Comparison of ENCODE assay signal across 13 cellular contexts in the genomic region with DNA sequence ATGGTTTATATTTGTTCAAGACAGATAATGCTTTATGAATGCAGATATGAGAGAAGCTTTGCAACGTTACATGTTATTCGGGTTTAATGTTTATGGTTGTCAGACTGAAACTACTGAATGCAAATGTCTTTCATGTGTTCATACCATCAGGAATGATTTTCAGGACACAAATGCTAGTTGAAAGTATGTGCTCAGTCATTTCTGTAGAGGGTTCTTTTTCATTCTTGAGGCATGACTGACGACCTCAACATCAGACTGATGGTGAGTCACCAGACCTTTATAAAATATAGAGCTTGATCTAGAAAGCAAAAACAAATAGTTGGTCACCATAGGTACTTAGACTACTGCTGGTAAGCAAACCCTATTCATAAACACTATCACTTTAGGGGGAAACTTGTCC.
DNase-seq lines count a peak whose midpoint lies in the region; ATAC-seq, FAIRE-seq and TF ChIP-seq lines count a peak whose summit lies in the region.
"Had no signal": no experiment of that assay in that cellular context is flagged by ENCODE, and none has a peak within 500 bp of the region (broad histone marks: within the 10 kb centered on the region; RNA-seq: fewer than 3 reads in every experiment).

No MANE protein-coding gene starts in this region.

- H3K4me3 ChIP-seq in astrocyte (ENCODE audit: insufficient read depth, low read depth, low read length) = no peak overlapping the region
- H3K4me3 ChIP-seq: gastroesophageal sphincter, thoracic aorta had no signal

- H3K27me3 ChIP-seq in astrocyte (ENCODE audit: insufficient read depth, low read length) = no peaks in the 10 kb centered on the region
- H3K27me3 ChIP-seq: gastroesophageal sphincter had no signal

- no peaks in the 10 kb centered on the region for H3K36me3 ChIP-seq in astrocyte (ENCODE audit: insufficient read depth, low read length)
- H3K36me3 ChIP-seq: gastroesophageal sphincter, thoracic aorta had no signal

- FAIRE-seq in astrocyte (lab: Jason Lieb, UNC) = peak; percentile 32

- H3K9me3 ChIP-seq in astrocyte (ENCODE audit: insufficient read depth, low read depth, low read length) = no peaks in the 10 kb centered on the region
- H3K9me3 ChIP-seq: gastroesophageal sphincter, thoracic aorta had no signal

- ATAC-seq in HG03432 (IDR thresholded peaks at IDR 0.05; ENCODE audit: unreplicated experiment) = peak; percentile 96
- ATAC-seq in GM19467 (IDR thresholded peaks at IDR 0.05; ENCODE audit: unreplicated experiment) = no peak
- no peak for ATAC-seq in GM21619 (IDR thresholded peaks at IDR 0.05; ENCODE audit: unreplicated experiment)
- ATAC-seq: gastroesophageal sphincter had no signal

- peaks cover 18% of the 10 kb centered on the region for H3K4me1 Mint-ChIP-seq in astrocyte (ENCODE audit: low read depth, unreplicated experiment)
- H3K4me1 Mint-ChIP-seq: activated naive CD8-positive, alpha-beta T cell treated with anti-CD3 and anti-CD28 coated beads, Interleukin-2, amount 10 ng/mL, durations not matched to agents 7 days and 5 days; mesothelial cell of epicardium had no signal

- no peaks in the 10 kb centered on the region for H3K36me3 Mint-ChIP-seq in astrocyte (ENCODE audit: low read depth, unreplicated experiment)
- H3K36me3 Mint-ChIP-seq: activated naive CD8-positive, alpha-beta T cell treated with anti-CD3 and anti-CD28 coated beads, Interleukin-2, amount 10 ng/mL, durations not matched to agents 7 days and 5 days; mesothelial cell of epicardium had no signal

- no peak overlapping the region for H2AFZ ChIP-seq in astrocyte (ENCODE audit: low read depth, low read length)

- DNase-seq in EL = peak; percentile 84
- peak; percentile 93 for DNase-seq in astrocyte (ENCODE audit: low read depth)
- DNase-seq in myocyte (ENCODE audit: low read depth) = peak; percentile 86
- no peak for DNase-seq in NCI-H748 treated with DMSO at 0.1 percent for 48 hours (lab: John Stamatoyannopoulos, UW)
- DNase-seq in GM19240 (ENCODE audit: insufficient read length, low spot score) = no peak
- DNase-seq: activated naive CD8-positive, alpha-beta T cell treated with anti-CD3 and anti-CD28 coated beads, Interleukin-2, amount 10 ng/mL, durations not matched to agents 7 days and 5 days; OCI-M1 had no signal

- H3K27ac Mint-ChIP-seq in astrocyte (ENCODE audit: unreplicated experiment) = peak overlapping the region; percentile 93
- H3K27ac Mint-ChIP-seq: activated naive CD8-positive, alpha-beta T cell treated with anti-CD3 and anti-CD28 coated beads, Interleukin-2, amount 10 ng/mL, durations not matched to agents 7 days and 5 days; mesothelial cell of epicardium had no signal

- no peaks in the 10 kb centered on the region for H4K20me1 ChIP-seq in astrocyte (ENCODE audit: insufficient read depth, low read length)

- no peak overlapping the region for H3K4me3 Mint-ChIP-seq in astrocyte (ENCODE audit: unreplicated experiment)
- H3K4me3 Mint-ChIP-seq: activated naive CD8-positive, alpha-beta T cell treated with anti-CD3 and anti-CD28 coated beads, Interleukin-2, amount 10 ng/mL, durations not matched to agents 7 days and 5 days; mesothelial cell of epicardium had no signal

- TF ChIP-seq CTCF in astrocyte (IDR thresholded peaks at IDR 0.05; ENCODE audit: insufficient read depth, low read depth, low read length) = no peak

- no peaks in the 10 kb centered on the region for H3K9me3 Mint-ChIP-seq in astrocyte (ENCODE audit: unreplicated experiment)
- H3K9me3 Mint-ChIP-seq: activated naive CD8-positive, alpha-beta T cell treated with anti-CD3 and anti-CD28 coated beads, Interleukin-2, amount 10 ng/mL, durations not matched to agents 7 days and 5 days; mesothelial cell of epicardium had no signal

- H3K27ac ChIP-seq in astrocyte (ENCODE audit: low read depth, low read length) = peak overlapping the region; percentile 85
- H3K27ac ChIP-seq: gastroesophageal sphincter, thoracic aorta had no signal

- no peaks in the 10 kb centered on the region for H3K79me2 ChIP-seq in astrocyte (ENCODE audit: insufficient read depth, low read length)

- peak overlapping the region; percentile 74 for H3K4me2 ChIP-seq in astrocyte (ENCODE audit: low read length)

- H3K27me3 Mint-ChIP-seq in astrocyte (ENCODE audit: low read depth, unreplicated experiment) = no peaks in the 10 kb centered on the region
- H3K27me3 Mint-ChIP-seq: activated naive CD8-positive, alpha-beta T cell treated with anti-CD3 and anti-CD28 coated beads, Interleukin-2, amount 10 ng/mL, durations not matched to agents 7 days and 5 days had no signal

- peaks cover 11% of the 10 kb centered on the region for H3K4me1 ChIP-seq in astrocyte (ENCODE audit: insufficient read depth, low read length)
- H3K4me1 ChIP-seq: gastroesophageal sphincter had no signal

- peak overlapping the region; percentile 54 for H3K9ac ChIP-seq in astrocyte (ENCODE audit: low read length)

Comparison
In these comparisons a context has a peak if more than half of its experiments do, and no peak if none do; other contexts are left out.
1. DNase-seq: peak in EL (single experiment), astrocyte (single experiment) and myocyte (single experiment); none in NCI-H748 treated with DMSO at 0.1 percent for 48 hours (single experiment) and GM19240 (single experiment).